1 cellular context compared by ENCODE assay signal in the genomic region with DNA sequence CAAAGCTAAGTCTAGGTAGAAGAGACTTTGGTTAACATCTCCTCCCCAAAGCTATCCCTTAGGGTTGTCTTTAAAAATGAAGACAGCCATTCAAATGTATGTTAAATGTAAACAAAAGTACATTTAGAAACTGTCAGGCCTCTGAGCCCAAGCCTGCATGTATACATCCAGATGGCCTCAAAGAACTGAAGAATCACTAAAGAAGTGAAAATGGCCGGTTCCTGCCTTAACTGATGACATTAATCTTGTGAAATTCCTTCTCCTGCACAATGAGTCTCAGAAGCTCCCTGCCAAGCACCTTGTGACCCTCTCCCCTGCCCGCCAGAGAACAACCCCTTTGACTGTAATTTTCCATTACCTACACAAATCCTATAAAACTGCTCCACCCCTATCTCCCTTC.
TF ChIP-seq lines count a peak whose summit lies in the region.

No MANE protein-coding gene starts in this region.

TF ChIP-seq in H1, 55 proteins besides CTCF, POLR2A, EP300 and RAD21:
- TF ChIP-seq BRCA1 (IDR thresholded peaks at IDR 0.05; ENCODE audit: low read depth, low read length) = no peak
- TF ChIP-seq SAP30 (IDR thresholded peaks at IDR 0.05; ENCODE audit: insufficient read depth, insufficient replicate concordance, low read length) = no peak
- TF ChIP-seq KDM4A (IDR thresholded peaks at IDR 0.05; ENCODE audit: low read depth, low read length, severe bottlenecking) = no peak
- TF ChIP-seq SIRT6 (IDR thresholded peaks at IDR 0.05; ENCODE audit: low read length) = no peak
- TF ChIP-seq FOSL1 (IDR thresholded peaks at IDR 0.05; ENCODE audit: insufficient read depth, low read depth, low read length) = no peak
- TF ChIP-seq POLR2AphosphoS5 (IDR thresholded peaks at IDR 0.05; ENCODE audit: low read depth, low read length) = no peak
- no peak for TF ChIP-seq KDM5A (IDR thresholded peaks at IDR 0.05; ENCODE audit: low read length)
- no peak for TF ChIP-seq TCF12 (IDR thresholded peaks at IDR 0.05; ENCODE audit: low read depth, low read length)
- TF ChIP-seq NRF1 (IDR thresholded peaks at IDR 0.05; ENCODE audit: low read depth, low read length) = no peak
- TF ChIP-seq RNF2 (IDR thresholded peaks at IDR 0.05; ENCODE audit: borderline replicate concordance, low read depth, low read length, missing control alignments, poor library complexity, severe bottlenecking) = no peak
- no peak for TF ChIP-seq USF2 (IDR thresholded peaks at IDR 0.05; ENCODE audit: low read length)
- no peak for TF ChIP-seq SUZ12 (IDR thresholded peaks at IDR 0.05; ENCODE audit: low read length)
- TF ChIP-seq JUND (IDR thresholded peaks at IDR 0.05; ENCODE audit: low read length) = no peak
- no peak for TF ChIP-seq MAFK (IDR thresholded peaks at IDR 0.05; ENCODE audit: low read depth, low read length)
- no peak for TF ChIP-seq GTF2F1 (IDR thresholded peaks at IDR 0.05; ENCODE audit: borderline replicate concordance, low read depth, low read length)
- TF ChIP-seq TAF7 (optimal IDR thresholded peaks at IDR 0.05; ENCODE audit: borderline replicate concordance, low read depth, low read length) = no peak
- TF ChIP-seq CHD1 (IDR thresholded peaks at IDR 0.05; ENCODE audit: low read depth, low read length) = no peak
- no peak for TF ChIP-seq PHF8 (conservative IDR thresholded peaks at IDR 0.05; ENCODE audit: low read depth, low read length)
- no peak for TF ChIP-seq CBX8 (IDR thresholded peaks at IDR 0.05; ENCODE audit: borderline replicate concordance, low read depth, low read length)
